In genomic region chr7:77537595-77538185, GRCh38 we compare ENCODE assay signal across 8 cellular contexts. TPM values are rescaled to one million over a fixed set of nuclear protein-coding genes. Genes with fewer than 3 reads are reported as not detected.
DNase-seq lines count a peak whose midpoint lies in the region; ATAC-seq and TF ChIP-seq lines count a peak whose summit lies in the region.

No MANE protein-coding gene starts in this region.

- H3K4me3 ChIP-seq in duodenal mucosa (ENCODE audit: low read depth in 1 of 2, low read length in 2 of 2) (peak overlapping the region; percentile 97 to 99), lung (peak overlapping the region; percentile 91)

- H4K20me1 ChIP-seq in H9 (ENCODE audit: control insufficient read depth, insufficient read depth, insufficient read length): no peaks in the 10 kb centered on the region

- H3K27me3 Mint-ChIP-seq in H9 (ENCODE audit: low read depth): no peaks in the 10 kb centered on the region

- TF ChIP-seq CTCF in H9 (conservative IDR thresholded peaks at IDR 0.05) (no peak), lung (IDR thresholded peaks at IDR 0.05; ENCODE audit: control extremely low read depth, extremely low read depth) (no peak)

- H2BK20ac ChIP-seq in H9 (ENCODE audit: low read depth, low read length, poor library complexity, severe bottlenecking): no peak overlapping the region

- no peak overlapping the region for H4K8ac ChIP-seq in H9 (replicated peaks; ENCODE audit: insufficient read length, low read depth, low read length)

- H3K9me3 ChIP-seq in H9 (ENCODE audit: control insufficient read depth, low read depth, low read length) (no peaks in the 10 kb centered on the region), duodenal mucosa (ENCODE audit: control insufficient read depth in 1 of 2, low read length in 2 of 2) (no peaks in the 10 kb centered on the region), lung (ENCODE audit: control insufficient read depth in 2 of 2, insufficient read depth in 1 of 2, low read length in 1 of 2) (no peaks in the 10 kb centered on the region)

- H3K23ac ChIP-seq in H9 (ENCODE audit: insufficient read length, low read depth, low read length): peak overlapping the region; percentile 36

- H3K4me2 ChIP-seq in H9 (ENCODE audit: insufficient read depth, insufficient read length, low read length): peak overlapping the region; percentile 91

- no peak overlapping the region for H2BK120ac ChIP-seq in H9 (ENCODE audit: low read depth, low read length, poor library complexity, severe bottlenecking)

- H2BK15ac ChIP-seq in H9 (ENCODE audit: low read depth, low read length): no peak overlapping the region

- peak; percentile 16 for DNase-seq in DMS114 treated with DMSO at 0.1 percent for 48 hours (lab: John Stamatoyannopoulos, UW; ENCODE audit: unreplicated experiment)
- DNase-seq in H9: no peak
- peak; percentile 39 to 47 for DNase-seq in NCI-H1930 (lab: John Stamatoyannopoulos, UW)
- DNase-seq in activated CD4-positive, alpha-beta T cell treated with anti-CD3 and anti-CD28 coated beads, Interleukin-2, amount 50 U/mL, for 4 hours: peak; percentile 23
- peak; percentile 39 for DNase-seq in lung (ENCODE audit: low spot score)
- peak; percentile 35 for DNase-seq in stimulated activated CD8-positive, alpha-beta memory T cell treated with anti-CD3 and anti-CD28 coated beads, Interleukin-4, amount 100 ng/mL, for 24 hours (ENCODE audit: low read depth)
- DNase-seq in MV-4-11 (lab: John Stamatoyannopoulos, UW): no peak

- no peak overlapping the region for H2BK12ac ChIP-seq in H9 (ENCODE audit: insufficient read length, low read depth, low read length)

- no peak overlapping the region for H3K4ac ChIP-seq in H9 (ENCODE audit: low read depth, low read length)

- H3K23me2 ChIP-seq in H9 (ENCODE audit: insufficient read length, low read depth, low read length, poor library complexity, severe bottlenecking): peaks cover 6% of the 10 kb centered on the region

- peak overlapping the region; percentile 93 for H3K14ac ChIP-seq in H9 (ENCODE audit: insufficient read depth, low read length)

- peaks cover 31% of the 10 kb centered on the region; the same call in 1 of the 2 replicates for H3K79me2 ChIP-seq in H9 (ENCODE audit: insufficient read depth, low read length)

- peak overlapping the region; percentile 14 for H3K56ac ChIP-seq in H9 (ENCODE audit: insufficient read length, low read depth, low read length)

- H3K18ac ChIP-seq in H9 (ENCODE audit: insufficient read length, low read depth, low read length): peak overlapping the region; percentile 68

- H3K4me1 ChIP-seq in H9 (ENCODE audit: insufficient read depth, low read length): no peaks in the 10 kb centered on the region; the same call in 1 of the 2 replicates
- H3K4me1 ChIP-seq in duodenal mucosa (ENCODE audit: control insufficient read depth in 1 of 2, insufficient read depth in 2 of 2, low read length in 2 of 2): peaks cover 17 to 21% of the 10 kb centered on the region in 2 donors
- peaks cover 11 to 23% of the 10 kb centered on the region in 2 donors for H3K4me1 ChIP-seq in lung (ENCODE audit: control insufficient read depth in 2 of 2, insufficient read depth in 2 of 2, low read length in 2 of 2)

- peaks cover 4% of the 10 kb centered on the region for H3K79me1 ChIP-seq in H9 (ENCODE audit: insufficient read depth, low read depth, low read length, poor library complexity, severe bottlenecking)

- peaks cover 13 to 15% (median 14%) of the 10 kb centered on the region in 3 experiments for H3K36me3 Mint-ChIP-seq in H9 (ENCODE audit: insufficient read depth in 1 of 3, low read depth in 3 of 3)

- no peaks in the 10 kb centered on the region for H3K27me3 ChIP-seq in H9 (ENCODE audit: insufficient read depth, low read length)
- H3K27me3 ChIP-seq in duodenal mucosa (ENCODE audit: control insufficient read depth in 1 of 2, insufficient read depth in 2 of 2, low read length in 2 of 2): no peaks in the 10 kb centered on the region
- H3K27me3 ChIP-seq in lung (ENCODE audit: control insufficient read depth, insufficient read depth): no peaks in the 10 kb centered on the region

- H4K91ac ChIP-seq in H9 (ENCODE audit: insufficient read length, low read depth, low read length): no peak overlapping the region

- H4K5ac ChIP-seq in H9 (ENCODE audit: insufficient read length, low read depth, low read length): no peak overlapping the region

- H3K36me3 ChIP-seq in duodenal mucosa (ENCODE audit: control insufficient read depth in 1 of 2, insufficient read depth in 2 of 2, low read length in 2 of 2): no peaks in the 10 kb centered on the region
- H3K36me3 ChIP-seq in lung (ENCODE audit: control insufficient read depth in 2 of 2, insufficient read depth in 2 of 2, low read length in 2 of 2): peaks cover 0 to 2% of the 10 kb centered on the region in 2 donors

- H3K4me3 Mint-ChIP-seq in H9: peak overlapping the region; percentile 97 to 99

- H3K9ac ChIP-seq in H9 (ENCODE audit: extremely low read depth, insufficient read length, low read length) (peak overlapping the region; percentile 93), duodenal mucosa (ENCODE audit: low read depth in 1 of 2, low read length in 2 of 2) (peak overlapping the region; percentile 97 to 100)

- H3K9me3 Mint-ChIP-seq in H9: peaks cover 11 to 13% of the 10 kb centered on the region in 2 experiments

- H3K27ac ChIP-seq in H9 (ENCODE audit: insufficient read length, low read depth, low read length): peak overlapping the region; percentile 84
- H3K27ac ChIP-seq in duodenal mucosa (ENCODE audit: low read depth, low read length): peak overlapping the region; percentile 93
- H3K27ac ChIP-seq in lung (ENCODE audit: low read depth in 1 of 2, low read length in 1 of 2): peak overlapping the region; percentile 98 to 100

- peak overlapping the region; percentile 97 to 100 (median 98) for H3K27ac Mint-ChIP-seq in H9

- peaks cover 28 to 40% of the 10 kb centered on the region in 2 experiments for H3K4me1 Mint-ChIP-seq in H9

- ATAC-seq in lung (ENCODE audit: insufficient read depth, low FRiP score): no peak

- no CpG with 5 or more reads among the region's 55 CpGs for WGBS in H9 (ENCODE audit: extremely low coverage, insufficient read length, low lambda C conversion rate)
- WGBS in lung, 2 donors: 0 to 1% methylated on average over 43 to 55 of the region's 55 CpGs

- no peak overlapping the region for H2BK5ac ChIP-seq in H9 (ENCODE audit: insufficient read length, low read length)

- H2AK5ac ChIP-seq in H9 (ENCODE audit: insufficient read length, low read length): no peak overlapping the region

- H2AFZ ChIP-seq in H9 (ENCODE audit: low read length): no peak overlapping the region

- no peak overlapping the region for H3T11ph ChIP-seq in H9 (ENCODE audit: low read length)

RNA-seq across cellular contexts. Expression of gene PTPN12, which starts 0.6 kb away (rescaled TPM):
- total RNA-seq in H9 (2021) (124 and 128 TPM in 2 replicates), lung (100 to 1,000 TPM in 1 of 2 donors, 10 to 100 TPM in 1; 94.3 to 338 TPM)
- 10 to 100 TPM; 75.9 to 77.2 TPM for polyA plus RNA-seq in lung

Comparison
In these comparisons a context has a peak if more than half of its experiments do, and no peak if none do; other contexts are left out.
1. DNase-seq: peak in DMS114 treated with DMSO at 0.1 percent for 48 hours (single experiment), NCI-H1930 (2 of 2), activated CD4-positive, alpha-beta T cell treated with anti-CD3 and anti-CD28 coated beads, Interleukin-2, amount 50 U/mL, for 4 hours (2 of 2), lung (single experiment) and stimulated activated CD8-positive, alpha-beta memory T cell treated with anti-CD3 and anti-CD28 coated beads, Interleukin-4, amount 100 ng/mL, for 24 hours (single experiment); none in H9 (single experiment) and MV-4-11 (single experiment).
2. Peak in every context shown above with its lines, with median percentiles within 50 percentile points of each other: H3K27ac ChIP-seq.